30 cellular contexts compared by ENCODE assay signal in genomic region chr11:22076215-22076930, GRCh38.
"Had no signal": no experiment of that assay in that cellular context is flagged by ENCODE, and none has a peak within 500 bp of the region (broad histone marks: within the 10 kb centered on the region; RNA-seq: fewer than 3 reads in every experiment).

No MANE protein-coding gene starts in this region.

- H3K9me3 ChIP-seq: ascending aorta had no signal

- H3K36me3 ChIP-seq: ascending aorta had no signal

- H3K27ac ChIP-seq: ascending aorta, SK-N-MC had no signal

- DNase-seq: activated B cell treated with CpG ODN at 0.5 μM for 24 hours; activated CD4-positive, alpha-beta T cell treated with anti-CD3 and anti-CD28 coated beads for 1 hour; activated CD4-positive, alpha-beta T cell treated with anti-CD3 and anti-CD28 coated beads, Interleukin-2, amount 10 ng/mL, durations not matched to agents 24 days and 14 days; activated CD4-positive, alpha-beta T cell treated with anti-CD3 and anti-CD28 coated beads, Interleukin-2, amount 50 U/mL, for 48 hours; activated CD8-positive, alpha-beta memory T cell treated with anti-CD3 and anti-CD28 coated beads, Interleukin-2, amount 10 ng/mL, durations not matched to agents 7 days and 5 days; activated effector memory CD4-positive, alpha-beta T cell treated with anti-CD3 and anti-CD28 coated beads, Interleukin-2, amount 50 U/mL, for 16 hours; activated naive CD4-positive, alpha-beta T cell treated with Interleukin-2 at 50 U/mL for 16 hours; activated naive CD8-positive, alpha-beta T cell treated with anti-CD3 and anti-CD28 coated beads, Interleukin-2, amount 50 U/mL, for 24 hours; activated T-cell treated with anti-CD3 and anti-CD28 coated beads, Interleukin-2, amount 50 U/mL, for 24 hours; amniotic stem cell; KG1; NCI-H1048; NCI-H146; NCI-H1930; NCI-H2107; NCI-H2171 treated with DMSO at 0.1 percent for 48 hours; NCI-H345; NCI-H510A; NCI-H526 treated with DMSO at 0.1 percent for 48 hours; NCI-H82; OCI-M1; RPMI8226; T-cell; T-helper 2 cell; T1000 had no signal

- H3K4me3 ChIP-seq: ascending aorta, SK-N-MC had no signal

- ATAC-seq: activated CD8-positive, alpha-beta memory T cell treated with anti-CD3 and anti-CD28 coated beads, Interleukin-2, amount 10 ng/mL, durations not matched to agents 7 days and 5 days; activated naive CD4-positive, alpha-beta T cell treated with anti-CD3 and anti-CD28 coated beads, Interleukin-2, amount 50 U/mL, for 72 hours; activated naive CD8-positive, alpha-beta T cell treated with anti-CD3 and anti-CD28 coated beads, Interleukin-2, amount 50 U/mL, for 24 hours; Panc1; Right ventricle myocardium inferior; T-cell had no signal

- H3K27me3 ChIP-seq: ascending aorta had no signal

- H3K4me1 ChIP-seq: ascending aorta had no signal
